In genomic region chr1:59011663-59012062, GRCh38 we compare ENCODE assay signal across 21 cellular contexts.
A peak's percentile ranks its signal among the peaks of the same experiment; 100 is the strongest.
DNase-seq lines count a peak whose midpoint lies in the region; ATAC-seq, FAIRE-seq and TF ChIP-seq lines count a peak whose summit lies in the region.
"Had no signal": no experiment of that assay in that cellular context is flagged by ENCODE, and none has a peak within 500 bp of the region (broad histone marks: within the 10 kb centered on the region; RNA-seq: fewer than 3 reads in every experiment).

No MANE protein-coding gene starts in this region.

- H3K4me3 Mint-ChIP-seq in activated B cell treated with CpG ODN at 0.5 μM for 24 hours (no peak overlapping the region), nephron progenitor cell (no peak overlapping the region)
- H3K4me3 Mint-ChIP-seq: CD8-positive, alpha-beta memory T cell had no signal

- TF ChIP-seq POLR2A in GM12891 (IDR thresholded peaks at IDR 0.05; ENCODE audit: low read depth, low read length) (no peak), gastrocnemius medialis (IDR thresholded peaks at IDR 0.05) (no peak), ovary (IDR thresholded peaks at IDR 0.05) (no peak), Peyer's patch (IDR thresholded peaks at IDR 0.05) (no peak)

- ATAC-seq in activated B cell treated with CpG ODN at 0.5 μM for 24 hours (ENCODE audit: low read depth) (no peak), gastrocnemius medialis (no peak)
- ATAC-seq: A549, HCT116, PC-3 had no signal

- intact Hi-C loops in activated B cell treated with CpG ODN at 0.5 μM for 24 hours (cut with micrococcal nuclease): no loop called here
- intact Hi-C loops in gastrocnemius medialis (cut with DNase I; ENCODE audit: low total_unique reads): no loop called here
- intact Hi-C loops in ovary (cut with DNase I): loop anchor here in 2 of 4 donors (5.0 to 10.0 kb wide), 2 partner anchors 197 to 229 kb away; partner anchors contain the start of gene JUN (in 1 of the 2)

- H3K4me3 ChIP-seq in gastrocnemius medialis (no peak overlapping the region), BE2C (ENCODE audit: low read depth, low read length) (no peak overlapping the region), ovary (no peak overlapping the region), Peyer's patch (no peak overlapping the region)
- H3K4me3 ChIP-seq: A549; BLaER1 treated with 17β-estradiol and CSF1 and Interleukin-3, amounts not matched to agents 10 nM and 100 nM had no signal

- 90 to 100% (median 97%) methylated on average over 3 of the region's 3 CpGs for WGBS in ovary, 3 donors

- peaks cover 25 to 46% of the 10 kb centered on the region in 2 donors for H3K4me1 ChIP-seq in gastrocnemius medialis
- peaks cover 5% of the 10 kb centered on the region for H3K4me1 ChIP-seq in BE2C
- H3K4me1 ChIP-seq in ovary (ENCODE audit: insufficient read depth): peaks cover 18% of the 10 kb centered on the region
- peaks cover 0 to 11% (median 8%) of the 10 kb centered on the region in 4 donors for H3K4me1 ChIP-seq in Peyer's patch

- in situ Hi-C loops in gastrocnemius medialis (cut with MboI; ENCODE audit: low sequenced_read_pairs in 4 of 4): no loop called here

- FAIRE-seq in GM12891 (lab: Jason Lieb, UNC): peak; percentile 20
- FAIRE-seq: A549, HTR-8/SVneo had no signal

- H3K36me3 Mint-ChIP-seq in activated B cell treated with CpG ODN at 0.5 μM for 24 hours (ENCODE audit: low read depth): no peaks in the 10 kb centered on the region
- H3K36me3 Mint-ChIP-seq in nephron progenitor cell (ENCODE audit: low read depth): no peaks in the 10 kb centered on the region
- H3K36me3 Mint-ChIP-seq: CD8-positive, alpha-beta memory T cell had no signal

- CTCF ChIA-PET in activated B cell treated with CpG ODN at 0.5 μM for 24 hours (lab: Charles Lee): no interaction called here

- TF ChIP-seq CTCF in activated B cell treated with CpG ODN at 0.5 μM for 24 hours (IDR thresholded peaks at IDR 0.05): no peak
- no peak for TF ChIP-seq CTCF in nephron progenitor cell (IDR thresholded peaks at IDR 0.05)
- no peak for TF ChIP-seq CTCF in gastrocnemius medialis (IDR thresholded peaks at IDR 0.05 in 4 of 5, conservative IDR thresholded peaks at IDR 0.05 in 1 of 5)
- no peak for TF ChIP-seq CTCF in BE2C (IDR thresholded peaks at IDR 0.05; ENCODE audit: low read depth, low read length)
- no peak for TF ChIP-seq CTCF in ovary (IDR thresholded peaks at IDR 0.05)
- TF ChIP-seq CTCF in Peyer's patch (IDR thresholded peaks at IDR 0.05): no peak

- H3K27ac ChIP-seq in gastrocnemius medialis (peak overlapping the region in 3 of 4 donors; percentile 23 to 96 (median 94)), ovary (peak overlapping the region in 1 of 2 donors; percentile 82), Peyer's patch (no peak overlapping the region)
- H3K27ac ChIP-seq: A549; BLaER1 treated with 17β-estradiol and CSF1 and Interleukin-3, amounts not matched to agents 10 nM and 100 nM; RWPE1 had no signal

- DNase-seq in GM12891 (ENCODE audit: insufficient read length, low spot score) (no peak), activated B cell treated with CpG ODN at 0.5 μM for 24 hours (no peak), nephron progenitor cell (no peak), gastrocnemius medialis (no peak), BE2C (no peak), SHP77 (lab: John Stamatoyannopoulos, UW) (no peak), ovary (no peak), Peyer's patch (no peak)
- DNase-seq: CD8-positive, alpha-beta memory T cell; DND-41; IMR-90; NCI-H1436; NCI-H1930; NCI-H345; NCI-H524 treated with DMSO at 0.1 percent for 48 hours; PC-3 had no signal

- H3K27me3 Mint-ChIP-seq in activated B cell treated with CpG ODN at 0.5 μM for 24 hours (no peaks in the 10 kb centered on the region), nephron progenitor cell (ENCODE audit: low read depth, poor library complexity) (peaks cover 8% of the 10 kb centered on the region)
- H3K27me3 Mint-ChIP-seq: CD8-positive, alpha-beta memory T cell had no signal

- POLR2A ChIA-PET in activated B cell treated with CpG ODN at 0.5 μM for 24 hours (lab: Charles Lee): interaction anchor here (0.9 to 3.9 kb wide), 6 partner anchors 14 to 227 kb away, joined by 3 to 41 read pairs (median 6); partner anchors contain the start of gene JUN

- no peak for TF ChIP-seq EP300 in ovary (IDR thresholded peaks at IDR 0.05)

- H3K9me3 Mint-ChIP-seq in activated B cell treated with CpG ODN at 0.5 μM for 24 hours (no peaks in the 10 kb centered on the region), nephron progenitor cell (no peaks in the 10 kb centered on the region)
- H3K9me3 Mint-ChIP-seq: CD8-positive, alpha-beta memory T cell had no signal

- H3K4me1 Mint-ChIP-seq in activated B cell treated with CpG ODN at 0.5 μM for 24 hours: peaks cover 93% of the 10 kb centered on the region
- peaks cover 76% of the 10 kb centered on the region for H3K4me1 Mint-ChIP-seq in nephron progenitor cell

- H3K27ac Mint-ChIP-seq in activated B cell treated with CpG ODN at 0.5 μM for 24 hours (peak overlapping the region; percentile 91), nephron progenitor cell (peak overlapping the region; percentile 4)
- H3K27ac Mint-ChIP-seq: CD8-positive, alpha-beta memory T cell had no signal

- no peaks in the 10 kb centered on the region for H3K27me3 ChIP-seq in gastrocnemius medialis
- no peaks in the 10 kb centered on the region for H3K27me3 ChIP-seq in BE2C
- H3K27me3 ChIP-seq in ovary: no peaks in the 10 kb centered on the region
- H3K27me3 ChIP-seq in Peyer's patch: no peaks in the 10 kb centered on the region
- H3K27me3 ChIP-seq: BLaER1 treated with 17β-estradiol and CSF1 and Interleukin-3, amounts not matched to agents 10 nM and 100 nM had no signal

- no peaks in the 10 kb centered on the region for H3K9me3 ChIP-seq in gastrocnemius medialis
- H3K9me3 ChIP-seq in BE2C: no peaks in the 10 kb centered on the region
- no peaks in the 10 kb centered on the region for H3K9me3 ChIP-seq in ovary
- no peaks in the 10 kb centered on the region for H3K9me3 ChIP-seq in Peyer's patch
- H3K9me3 ChIP-seq: A549; BLaER1 treated with 17β-estradiol and CSF1 and Interleukin-3, amounts not matched to agents 10 nM and 100 nM had no signal

- no peaks in the 10 kb centered on the region for H3K36me3 ChIP-seq in gastrocnemius medialis
- no peaks in the 10 kb centered on the region for H3K36me3 ChIP-seq in BE2C
- no peaks in the 10 kb centered on the region for H3K36me3 ChIP-seq in ovary
- H3K36me3 ChIP-seq in Peyer's patch: no peaks in the 10 kb centered on the region
- H3K36me3 ChIP-seq: BLaER1 treated with 17β-estradiol and CSF1 and Interleukin-3, amounts not matched to agents 10 nM and 100 nM had no signal

TF ChIP-seq in GM12891, 5 proteins besides CTCF, POLR2A, EP300 and RAD21:
- TF ChIP-seq POU2F2 (IDR thresholded peaks at IDR 0.05; ENCODE audit: low read depth, low read length) (no peak), TAF1 (IDR thresholded peaks at IDR 0.05; ENCODE audit: low read depth, low read length) (no peak), SPI1 (IDR thresholded peaks at IDR 0.05; ENCODE audit: low read depth, low read length) (no peak), POLR2AphosphoS5 (IDR thresholded peaks at IDR 0.05; ENCODE audit: low read depth, low read length) (no peak), PAX5 (IDR thresholded peaks at IDR 0.05; ENCODE audit: insufficient read depth, low read length, severe bottlenecking) (no peak)

Comparison
In these comparisons a context has a peak if more than half of its experiments do, and no peak if none do; other contexts are left out.
1. H3K27ac ChIP-seq: peak in gastrocnemius medialis (3 of 4); none in Peyer's patch (0 of 4).